22 cellular contexts compared by ENCODE assay signal in genomic region chr16:88602091-88602490, GRCh38. TPM values are rescaled to one million over a fixed set of nuclear protein-coding genes. Genes with fewer than 3 reads are reported as not detected.
"Had no signal": no experiment of that assay in that cellular context is flagged by ENCODE, and none has a peak within 500 bp of the region (broad histone marks: within the 10 kb centered on the region; RNA-seq: fewer than 3 reads in every experiment).

No MANE protein-coding gene starts in this region.

- H3K27me3 ChIP-seq: brain microvascular endothelial cell, heart left ventricle, right atrium auricular region had no signal

- H3K27ac ChIP-seq: brain microvascular endothelial cell, heart left ventricle, right atrium auricular region had no signal

- H3K9me3 ChIP-seq: heart left ventricle, right atrium auricular region had no signal

- H3K4me3 Mint-ChIP-seq: activated T-helper 1 cell treated with anti-CD3 and anti-CD28 coated beads, Interleukin-12 subunit alpha, Interleukin-12 subunit beta, Interleukin-2, Interleukin-4 antibody, amounts not matched to agents 30 ng/mL and 10 ng/mL and 1 ng/mL, durations not matched to agents 14 hours and 24 hours and 36 hours; nephron progenitor cell; T-cell; type B pancreatic cell had no signal

- H3K27me3 Mint-ChIP-seq: progenitor cell of endocrine pancreas, T-cell, type B pancreatic cell had no signal

- H3K4me3 ChIP-seq: heart left ventricle, right atrium auricular region had no signal

- H3K9me3 Mint-ChIP-seq: activated T-helper 1 cell treated with anti-CD3 and anti-CD28 coated beads, Interleukin-12 subunit alpha, Interleukin-12 subunit beta, Interleukin-2, Interleukin-4 antibody, amounts not matched to agents 30 ng/mL and 10 ng/mL and 1 ng/mL, durations not matched to agents 14 hours and 24 hours and 36 hours; nephron progenitor cell; T-cell; type B pancreatic cell had no signal

- ATAC-seq: heart left ventricle, left colon, T-cell had no signal

- DNase-seq: activated CD4-positive, alpha-beta T cell treated with anti-CD3 and anti-CD28 coated beads, Interleukin-2, amount 50 U/mL, for 1 hour; activated naive CD4-positive, alpha-beta T cell; anterior cingulate cortex; brain microvascular endothelial cell; cerebellar nuclear complex; effector memory CD4-positive, alpha-beta T cell; left colon; nephron progenitor cell; small intestine; stimulated activated CD4-positive, alpha-beta T cell treated with anti-CD3 and anti-CD28 coated beads, Interleukin-4, amount 100 ng/mL, for 24 hours; stimulated activated naive CD4-positive, alpha-beta T cell treated with Interleukin-2 at 50 U/mL for 16 hours; substantia nigra; T-cell; T-helper 9 cell had no signal

- H3K27ac Mint-ChIP-seq: activated T-helper 1 cell treated with anti-CD3 and anti-CD28 coated beads, Interleukin-12 subunit alpha, Interleukin-12 subunit beta, Interleukin-2, Interleukin-4 antibody, amounts not matched to agents 30 ng/mL and 10 ng/mL and 1 ng/mL, durations not matched to agents 14 hours and 24 hours and 36 hours; nephron progenitor cell; T-cell; type B pancreatic cell had no signal

RNA-seq across cellular contexts. Expression of gene IL17C, which starts 36.3 kb away (rescaled TPM):
- total RNA-seq: activated CD8-positive, alpha-beta memory T cell treated with anti-CD3 and anti-CD28 coated beads for 36 hours; activated T-helper 1 cell treated with anti-CD3 and anti-CD28 coated beads, Interleukin-12 subunit alpha, Interleukin-12 subunit beta, Interleukin-2, Interleukin-4 antibody, amounts not matched to agents 30 ng/mL and 10 ng/mL and 1 ng/mL, durations not matched to agents 14 hours and 24 hours and 36 hours; frontal cortex; heart left ventricle; left colon; omental fat pad; right atrium auricular region had no signal
- polyA plus RNA-seq: heart left ventricle had no signal
